8 cellular contexts compared by ENCODE assay signal in the genomic region with DNA sequence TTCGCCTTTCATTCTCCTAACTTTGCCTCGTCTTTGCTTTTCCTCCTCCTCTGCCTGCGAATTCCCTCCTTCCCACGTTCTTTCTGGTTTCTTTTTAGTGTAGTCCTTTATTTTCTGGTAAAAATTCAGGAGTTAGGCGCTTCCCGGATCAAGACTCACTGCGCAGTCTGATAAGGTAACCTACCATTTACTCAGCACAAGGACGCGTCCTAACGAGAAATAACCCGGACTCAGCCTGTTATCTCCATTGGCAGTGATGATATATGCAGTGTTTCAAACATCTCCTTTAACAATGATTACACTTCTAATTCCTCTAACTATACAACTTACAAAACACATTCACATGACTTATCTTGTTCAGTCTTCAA. TPM values are rescaled to one million over a fixed set of nuclear protein-coding genes. Genes with fewer than 3 reads are reported as not detected.
A peak's percentile ranks its signal among the peaks of the same experiment; 100 is the strongest.
DNase-seq lines count a peak whose midpoint lies in the region; ATAC-seq, FAIRE-seq and TF ChIP-seq lines count a peak whose summit lies in the region.

No MANE protein-coding gene starts in this region.

- TF ChIP-seq CTCF in right atrium auricular region (IDR thresholded peaks at IDR 0.05) = no peak

- H3K36me3 ChIP-seq in right atrium auricular region (no peaks in the 10 kb centered on the region), rectal smooth muscle tissue (ENCODE audit: control insufficient read depth, insufficient read depth, low read length) (no peaks in the 10 kb centered on the region)

- H3K27ac ChIP-seq in right atrium auricular region = peak overlapping the region in 1 of 2 donors; percentile 48
- no peak overlapping the region for H3K27ac ChIP-seq in rectal smooth muscle tissue (ENCODE audit: low read depth, low read length)

- in situ Hi-C loops in ACHN (cut with HindIII; ENCODE audit: low pct_ligation_motif_present, low pct_unique_long_range_greater_than_20kb, low sequenced_read_pairs) = no loop called here

- H3K4me3 ChIP-seq in GM08714 (ENCODE audit: low read length) = peak overlapping the region; percentile 41; the same call in 1 of the 2 replicates
- H3K4me3 ChIP-seq in right atrium auricular region = peak overlapping the region; percentile 46 to 56
- H3K4me3 ChIP-seq in rectal smooth muscle tissue (ENCODE audit: low read length) = peak overlapping the region; percentile 79

- ATAC-seq in activated T-helper 17 cell treated with anti-CD3 and anti-CD28 coated beads, Interleukin-2, amount 50 U/mL, for 72 hours (replicated peaks) = no peak

- no peaks in the 10 kb centered on the region for H3K36me3 Mint-ChIP-seq in activated T-helper 17 cell treated with anti-CD3 and anti-CD28 coated beads, Interleukin-2, amount 50 U/mL, for 72 hours (ENCODE audit: low read depth)

- FAIRE-seq in frontal cortex (lab: Jason Lieb, UNC) = no peak

- peaks cover 26% of the 10 kb centered on the region for H3K27me3 Mint-ChIP-seq in activated T-helper 17 cell treated with anti-CD3 and anti-CD28 coated beads, Interleukin-2, amount 50 U/mL, for 72 hours

- H3K9me3 Mint-ChIP-seq in activated T-helper 17 cell treated with anti-CD3 and anti-CD28 coated beads, Interleukin-2, amount 50 U/mL, for 72 hours = no peaks in the 10 kb centered on the region

- H3K27me3 ChIP-seq in right atrium auricular region (no peaks in the 10 kb centered on the region), rectal smooth muscle tissue (ENCODE audit: control insufficient read depth, insufficient read depth, low read length) (no peaks in the 10 kb centered on the region)

- peak overlapping the region; percentile 84 for H3K4me3 Mint-ChIP-seq in activated T-helper 17 cell treated with anti-CD3 and anti-CD28 coated beads, Interleukin-2, amount 50 U/mL, for 72 hours

- H3K9ac ChIP-seq in rectal smooth muscle tissue (ENCODE audit: low read length) = no peak overlapping the region

- no peaks in the 10 kb centered on the region for H3K9me3 ChIP-seq in right atrium auricular region

- H3K4me1 ChIP-seq in right atrium auricular region (peaks cover 0 to 7% of the 10 kb centered on the region in 2 donors), rectal smooth muscle tissue (ENCODE audit: control insufficient read depth, insufficient read depth, low read length) (no peaks in the 10 kb centered on the region)

- H3K27ac Mint-ChIP-seq in activated T-helper 17 cell treated with anti-CD3 and anti-CD28 coated beads, Interleukin-2, amount 50 U/mL, for 72 hours = no peak overlapping the region

- DNase-seq in right atrium auricular region (ENCODE audit: low spot score) (no peak), ureter (ENCODE audit: low spot score) (no peak), LoVo (ENCODE audit: low spot score) (no peak), ACHN (no peak), frontal cortex (ENCODE audit: low spot score in 2 of 2) (no peak)

- H3K4me1 Mint-ChIP-seq in activated T-helper 17 cell treated with anti-CD3 and anti-CD28 coated beads, Interleukin-2, amount 50 U/mL, for 72 hours = peaks cover 5% of the 10 kb centered on the region

RNA-seq across cellular contexts. Expression of a gene that starts 0.4 kb away (rescaled TPM):
- total RNA-seq in activated T-helper 17 cell treated with anti-CD3 and anti-CD28 coated beads, Interleukin-2, amount 50 U/mL, for 72 hours = not detected
- total RNA-seq in right atrium auricular region (1 to 10 TPM in 1 of 2 donors, under 1 TPM in 1; 0.75 to 5.7 TPM), ureter (not detected), frontal cortex (0.41 TPM)
